In the genomic region with DNA sequence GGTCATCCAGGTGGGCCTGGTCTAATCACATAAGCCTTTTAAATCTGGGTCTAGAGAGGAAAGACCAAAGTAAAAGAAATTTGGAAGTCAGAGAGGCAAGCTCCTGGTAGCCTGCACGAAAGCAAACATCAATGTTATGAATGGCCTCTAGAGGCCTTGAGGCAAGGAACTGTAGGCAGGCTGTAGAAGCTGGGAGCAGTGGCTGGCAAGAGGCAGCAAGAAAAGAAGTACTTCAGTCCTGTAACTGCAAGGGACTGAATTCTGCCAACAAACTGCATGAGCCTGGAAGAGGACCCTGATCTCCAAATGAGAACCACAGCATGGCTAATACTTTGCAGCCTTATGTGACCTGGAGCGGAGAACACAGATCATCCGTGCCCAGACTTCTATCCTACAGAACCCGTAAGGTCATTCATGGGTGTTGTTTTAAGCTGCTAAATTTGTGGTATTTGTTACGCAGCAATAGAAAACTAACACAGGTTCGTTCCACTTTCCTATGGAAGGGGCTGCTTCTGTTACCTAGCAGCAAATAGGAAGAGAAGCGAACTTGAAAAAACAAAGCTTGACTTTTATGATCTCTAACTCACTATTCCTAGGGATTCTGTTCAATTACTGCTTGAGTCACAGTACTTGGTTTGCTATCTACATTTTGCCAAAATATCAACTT, we compare ENCODE assay signal across 8 cellular contexts. TPM values are rescaled to one million over a fixed set of nuclear protein-coding genes. Genes with fewer than 3 reads are reported as not detected.
DNase-seq lines count a peak whose midpoint lies in the region; ATAC-seq and TF ChIP-seq lines count a peak whose summit lies in the region.

No MANE protein-coding gene starts in this region.

- H3K27me3 ChIP-seq in HAP-1 (ENCODE audit: low read depth): no peaks in the 10 kb centered on the region
- no peaks in the 10 kb centered on the region for H3K27me3 ChIP-seq in SJCRH30

- H3K27ac ChIP-seq in SJCRH30: peak overlapping the region; percentile 94; the same call in 1 of the 2 replicates

- ATAC-seq in GM19023 (IDR thresholded peaks at IDR 0.05; ENCODE audit: unreplicated experiment): no peak
- no peak for ATAC-seq in GM21390 (IDR thresholded peaks at IDR 0.05; ENCODE audit: unreplicated experiment)
- ATAC-seq in GM19328 (IDR thresholded peaks at IDR 0.05; ENCODE audit: unreplicated experiment): no peak
- no peak for ATAC-seq in GM18511 (IDR thresholded peaks at IDR 0.05; ENCODE audit: unreplicated experiment)

- H3K36me3 ChIP-seq in HAP-1 (replicated peaks) (no peaks in the 10 kb centered on the region; the same call in none of the 2 replicates), SJCRH30 (peaks cover 17% of the 10 kb centered on the region)

- H3K4me1 ChIP-seq in HAP-1: peaks cover 7% of the 10 kb centered on the region
- peaks cover 11% of the 10 kb centered on the region; the same call in 1 of the 2 replicates for H3K4me1 ChIP-seq in SJCRH30

- DNase-seq in HAP-1 (ENCODE audit: low spot score in 2 of 2) (no peak), SJCRH30 (no peak), fibroblast of mammary gland (ENCODE audit: low read depth) (no peak), skeletal muscle cell (ENCODE audit: low read depth) (no peak)

- in situ Hi-C loops in HAP-1 (cut with MboI; ENCODE audit: low sequenced_read_pairs): loop anchor here (10.0 kb wide), 1 partner anchor 251 kb away; a partner anchor contains a TSS

- H3K4me3 ChIP-seq in HAP-1: peak overlapping the region; percentile 98
- H3K4me3 ChIP-seq in SJCRH30: peak overlapping the region; percentile 93
- H3K4me3 ChIP-seq in fibroblast of mammary gland (ENCODE audit: control insufficient read depth, low read depth, low read length): peak overlapping the region; percentile 87
- H3K4me3 ChIP-seq in skeletal muscle cell (ENCODE audit: low read depth, low read length): peak overlapping the region; percentile 98

- no peaks in the 10 kb centered on the region for H3K9me3 ChIP-seq in HAP-1
- H3K9me3 ChIP-seq in SJCRH30 (replicated peaks): no peaks in the 10 kb centered on the region

- no peak for TF ChIP-seq CTCF in fibroblast of mammary gland (conservative IDR thresholded peaks at IDR 0.05; ENCODE audit: control insufficient read depth, insufficient read depth, low read depth, low read length)

RNA-seq across cellular contexts. Expression of a gene that starts 1.2 kb away (rescaled TPM):
- 156 and 162 TPM in 2 replicates for total RNA-seq in SJCRH30 (2014; rRNA removed; shearing (Covaris generic))

RNA-seq across cellular contexts. Expression of a gene that starts 5.2 kb away (rescaled TPM):
- 57.1 and 70.8 TPM in 2 replicates for total RNA-seq in SJCRH30 (2014; rRNA removed; shearing (Covaris generic))
